Comparison of ENCODE assay signal across 22 cellular contexts in the genomic region with DNA sequence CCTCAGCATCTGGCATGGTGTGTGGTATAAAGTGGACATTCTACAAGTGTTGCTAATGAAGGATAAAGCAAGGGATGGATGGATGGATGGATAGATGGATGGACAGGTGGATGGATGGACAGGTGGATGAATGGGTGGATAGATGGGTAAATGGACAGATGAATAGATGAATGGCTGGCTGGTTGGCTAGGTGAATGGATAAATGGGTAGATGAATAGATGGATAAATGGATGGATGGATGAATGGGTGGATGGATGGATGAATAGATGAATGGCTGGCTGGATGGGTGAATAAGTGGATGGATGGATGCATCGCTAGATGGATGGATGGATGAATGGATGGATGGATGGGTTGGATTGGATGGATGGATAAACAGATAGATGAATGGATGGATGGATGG.
A peak's percentile ranks its signal among the peaks of the same experiment; 100 is the strongest.
DNase-seq lines count a peak whose midpoint lies in the region; ATAC-seq, FAIRE-seq and TF ChIP-seq lines count a peak whose summit lies in the region.
"Had no signal": no experiment of that assay in that cellular context is flagged by ENCODE, and none has a peak within 500 bp of the region (broad histone marks: within the 10 kb centered on the region; RNA-seq: fewer than 3 reads in every experiment).

No MANE protein-coding gene starts in this region.

- 0% methylated on average over 1 of the region's 1 CpG for WGBS in K562 (ENCODE audit: insufficient coverage, low coverage, missing lambda C conversion rate)

- no peak for TF ChIP-seq CTCF in K562 (IDR thresholded peaks at IDR 0.05 in 2 of 3, conservative IDR thresholded peaks at IDR 0.05 in 1 of 3; ENCODE audit: insufficient read depth in 2 of 3, low read depth in 1 of 3, low read length in 3 of 3)

- no peak overlapping the region for H2AFZ ChIP-seq in K562 (ENCODE audit: low read depth, low read length)

- BruUV-seq in K562 (replicated peaks; lab: Mats Ljungman, UMichigan) = no TSS peak

- no peak for ATAC-seq in K562

- H3K27ac ChIP-seq in K562 (ENCODE audit: extremely low read depth, low read depth, low read length) = no peak overlapping the region
- H3K27ac ChIP-seq: BLaER1 had no signal

- POLR2A ChIA-PET in K562 (lab: Yijun Ruan, JAX) = interaction anchor here (1.1 kb wide), 1 partner anchor 9 kb away, joined by 3 read pairs; no protein-coding TSS in a partner anchor

- DNase-seq in HTR-8/SVneo (ENCODE audit: insufficient read length, low spot score) (no peak), K562 (ENCODE audit: extremely low read depth in 1 of 4, low spot score in 3 of 4) (no peak), occipital lobe (lab: John Stamatoyannopoulos, UW) (no peak), COLO829 (ENCODE audit: low spot score) (no peak)
- DNase-seq in activated naive CD4-positive, alpha-beta T cell (lab: John Stamatoyannopoulos, UW) = no peak
- DNase-seq: 8988T; ACHN; BE2C; C1 segment of cervical spinal cord; Caco-2; Calu3; CD4-positive, alpha-beta memory T cell; CD4-positive, CD25-positive, alpha-beta regulatory T cell; CD8-positive, alpha-beta memory T cell; DMS79 treated with DMSO at 0.1 percent for 48 hours; GF-D8 had no signal

- TF ChIP-seq RAD21 in K562 (CRISPR knock-in tag; conservative IDR thresholded peaks at IDR 0.05 in 1 of 2, IDR thresholded peaks at IDR 0.05 in 1 of 2) = no peak

- H3K4me1 ChIP-seq in K562 (replicated peaks in 1 of 2; ENCODE audit: control insufficient read depth in 2 of 2, insufficient read depth in 2 of 2, low read length in 2 of 2) = no peaks in the 10 kb centered on the region; a peak in 1 of 5 replicates
- H3K4me1 ChIP-seq: BE2C, BLaER1, Caco-2 had no signal

- H3K27me3 ChIP-seq in K562 (ENCODE audit: control insufficient read depth in 2 of 2, insufficient read depth in 2 of 2, low read length in 2 of 2) = peaks cover 0 to 16% of the 10 kb centered on the region in 2 experiments; a peak in 2 of 5 replicates
- H3K27me3 ChIP-seq: BE2C, BLaER1 had no signal

- H3K9ac ChIP-seq in K562 (ENCODE audit: insufficient read depth in 1 of 2, low read depth in 2 of 2, low read length in 2 of 2) = no peak overlapping the region
- H3K9ac ChIP-seq: BLaER1 had no signal

- no peaks in the 10 kb centered on the region for H3K36me3 ChIP-seq in K562 (ENCODE audit: control insufficient read depth, insufficient read depth, low read length)
- H3K36me3 ChIP-seq: BE2C, BLaER1 had no signal

- TF ChIP-seq POLR2A in K562 (conservative IDR thresholded peaks at IDR 0.05) = no peak

- CTCF ChIA-PET in K562 (lab: Yijun Ruan, JAX; ENCODE audit: low intra/inter-chr PET ratio) = no interaction called here

- H3K79me2 ChIP-seq in K562 (ENCODE audit: control insufficient read depth, insufficient read depth, low read length) = no peaks in the 10 kb centered on the region

- no peaks in the 10 kb centered on the region for H4K20me1 ChIP-seq in K562 (replicated peaks; ENCODE audit: control insufficient read depth, insufficient read depth, low read length)
- H4K20me1 ChIP-seq: BLaER1 had no signal

- FAIRE-seq in HTR-8/SVneo (lab: Jason Lieb, UNC) = peak; percentile 28
- no peak for FAIRE-seq in K562 (lab: Jason Lieb, UNC)
- FAIRE-seq: A204.1, D721Med, G401.6, GM12891, GM19239 had no signal

- no peaks in the 10 kb centered on the region for H3K9me3 ChIP-seq in K562 (replicated peaks; ENCODE audit: control insufficient read depth, insufficient read depth, low read depth, low read length)
- H3K9me3 ChIP-seq: BE2C, Caco-2 had no signal

- no peak overlapping the region for H3K4me2 ChIP-seq in K562 (ENCODE audit: insufficient read depth, low read length)
- H3K4me2 ChIP-seq: BLaER1 had no signal

- no peaks in the 10 kb centered on the region for H3K9me1 ChIP-seq in K562 (ENCODE audit: control insufficient read depth, insufficient read depth, low read length)

- no peak overlapping the region for H3K4me3 ChIP-seq in K562
- H3K4me3 ChIP-seq: BLaER1 had no signal

- TF ChIP-seq EP300 in K562 (IDR thresholded peaks at IDR 0.05; ENCODE audit: low read length) = no peak

- intact Hi-C loops in K562 (cut with micrococcal nuclease) = no loop called here

- in situ Hi-C loops in K562 (cut with MboI) = no loop called here

TF ChIP-seq in K562, 482 proteins besides CTCF, POLR2A, EP300 and RAD21:
- TF ChIP-seq TAF9B (IDR thresholded peaks at IDR 0.05; ENCODE audit: partially characterized antibody) (no peak), ZNF551 (CRISPR knock-in tag; IDR thresholded peaks at IDR 0.05) (no peak), CREB1 (IDR thresholded peaks at IDR 0.05) (no peak), CREB1 (CRISPR knock-in tag; IDR thresholded peaks at IDR 0.05) (no peak), ZFP30 (CRISPR knock-in tag; IDR thresholded peaks at IDR 0.05; ENCODE audit: borderline replicate concordance) (no peak), ZNF143 (CRISPR knock-in tag; IDR thresholded peaks at IDR 0.05) (no peak), COPS2 (conservative IDR thresholded peaks at IDR 0.05) (no peak), OTX1 (CRISPR knock-in tag; IDR thresholded peaks at IDR 0.05) (0 out of 2 replicates have a peak, but pooled peaks have one; percentile 18), TSC22D4 (tag; IDR thresholded peaks at IDR 0.05) (0 out of 2 replicates have a peak, but pooled peaks have one; percentile 54)
